10 cellular contexts compared by ENCODE assay signal in the genomic region with DNA sequence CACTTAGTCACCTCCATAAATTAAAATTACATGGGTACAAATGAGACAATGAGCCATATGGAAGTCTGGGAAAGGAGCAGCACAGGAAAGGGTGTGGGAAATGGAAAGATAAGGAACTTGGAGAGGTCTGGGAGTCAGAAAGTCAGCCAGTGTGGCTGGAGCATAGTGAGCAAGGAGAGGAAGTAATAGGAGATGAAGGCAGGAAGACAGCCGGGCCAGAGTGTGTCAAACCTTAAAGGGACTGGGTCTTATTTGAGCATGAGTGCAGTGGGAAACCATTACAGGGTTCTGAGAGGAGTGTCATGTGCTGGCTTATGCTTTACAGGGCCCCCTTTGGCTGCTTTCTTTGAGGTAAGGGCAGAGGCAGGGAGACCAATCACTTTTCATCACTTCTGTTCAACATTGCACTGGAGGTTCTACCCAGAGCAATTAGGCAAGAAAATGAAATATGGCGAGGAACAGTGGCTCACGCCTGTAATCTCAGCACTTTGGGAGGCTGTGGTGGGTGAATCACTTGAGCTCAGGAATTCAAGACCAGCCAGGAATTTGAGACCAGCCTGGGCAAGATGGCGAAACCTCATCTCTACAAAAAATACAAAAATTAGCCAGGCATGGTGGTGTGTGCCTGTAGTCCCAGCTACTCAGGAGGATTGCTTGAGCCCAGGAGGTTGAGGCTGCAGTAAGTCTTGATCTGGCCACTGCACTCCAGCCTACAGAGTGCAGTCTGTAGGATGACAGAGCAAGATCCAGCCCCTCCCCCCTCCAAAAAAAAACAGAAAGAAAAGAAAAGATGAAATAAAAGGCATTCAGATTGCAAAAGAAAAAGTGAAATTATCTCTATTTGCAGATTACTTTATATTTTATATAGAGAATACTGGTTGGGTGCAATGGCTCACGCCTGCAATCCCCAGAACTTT. TPM values are rescaled to one million over a fixed set of nuclear protein-coding genes. Genes with fewer than 3 reads are reported as not detected.
A peak's percentile ranks its signal among the peaks of the same experiment; 100 is the strongest.
DNase-seq lines count a peak whose midpoint lies in the region; ATAC-seq and TF ChIP-seq lines count a peak whose summit lies in the region.
"Had no signal": no experiment of that assay in that cellular context is flagged by ENCODE, and none has a peak within 500 bp of the region (broad histone marks: within the 10 kb centered on the region; RNA-seq: fewer than 3 reads in every experiment).

No MANE protein-coding gene starts in this region.

- no peak for TF ChIP-seq CTCF in GM20000 (IDR thresholded peaks at IDR 0.05; ENCODE audit: extremely low read depth, missing control alignments)
- TF ChIP-seq CTCF in RWPE2 (IDR thresholded peaks at IDR 0.05; ENCODE audit: poor library complexity, severe bottlenecking), result no peak
- TF ChIP-seq CTCF in tibial artery (IDR thresholded peaks at IDR 0.05), result no peak

- intact Hi-C loops in posterior vena cava (cut with DNase I) (no loop called here), tibial artery (cut with DNase I; ENCODE audit: low total_unique reads) (no loop called here)

- H3K27ac ChIP-seq in RWPE2 (ENCODE audit: poor library complexity, severe bottlenecking) (peak overlapping the region; percentile 62), tibial artery (no peak overlapping the region)

- ATAC-seq in RWPE2 (ENCODE audit: low read depth) (peak; percentile 93), GM21737 (IDR thresholded peaks at IDR 0.05; ENCODE audit: unreplicated experiment) (no peak)
- ATAC-seq: sciatic nerve had no signal

- DNase-seq in GM20000 (ENCODE audit: low spot score) (peak; percentile 4), RWPE2 (ENCODE audit: low spot score) (no peak), fibroblast of peridontal ligament (ENCODE audit: extremely low read depth) (peak; percentile 84), posterior vena cava (ENCODE audit: low spot score) (peak; percentile 69), tibial artery (no peak), NOMO-1 treated with DMSO at 0.1 percent for 48 hours (lab: John Stamatoyannopoulos, UW; ENCODE audit: unreplicated experiment) (no peak)
- no peak for DNase-seq in stimulated activated CD4-positive, alpha-beta T cell treated with anti-CD3 and anti-CD28 coated beads, Interleukin-15, amount 100 ng/mL, for 24 hours
- DNase-seq: activated CD4-positive, alpha-beta T cell treated with anti-CD3 and anti-CD28 coated beads for 48 hours had no signal

- H3K27me3 ChIP-seq in RWPE2 (ENCODE audit: insufficient read depth, poor library complexity, severe bottlenecking), result no peaks in the 10 kb centered on the region
- H3K27me3 ChIP-seq in tibial artery, result no peaks in the 10 kb centered on the region

- H3K36me3 ChIP-seq in RWPE2 (ENCODE audit: low read depth) (no peaks in the 10 kb centered on the region), tibial artery (no peaks in the 10 kb centered on the region)

- no peak overlapping the region for H3K4me3 ChIP-seq in RWPE2 (ENCODE audit: severe bottlenecking)
- H3K4me3 ChIP-seq in tibial artery, result no peak overlapping the region

- H3K9me3 ChIP-seq in RWPE2 (ENCODE audit: severe bottlenecking) (no peaks in the 10 kb centered on the region), tibial artery (no peaks in the 10 kb centered on the region)

- H3K4me1 ChIP-seq in RWPE2 (ENCODE audit: insufficient read depth, poor library complexity, severe bottlenecking) (peaks cover 12% of the 10 kb centered on the region), tibial artery (no peaks in the 10 kb centered on the region)

RNA-seq across cellular contexts. Expression of a gene that starts 21.0 kb away (rescaled TPM):
- total RNA-seq in posterior vena cava, result 10 to 100 TPM; 52.2 to 67.1 TPM

Comparison
In these comparisons a context has a peak if more than half of its experiments do, and no peak if none do; other contexts are left out.
1. DNase-seq: peak in GM20000 (single experiment), fibroblast of peridontal ligament (single experiment) and posterior vena cava (single experiment); none in RWPE2 (single experiment), stimulated activated CD4-positive, alpha-beta T cell treated with anti-CD3 and anti-CD28 coated beads, Interleukin-15, amount 100 ng/mL, for 24 hours (single experiment), tibial artery (0 of 2) and NOMO-1 treated with DMSO at 0.1 percent for 48 hours (single experiment).